Comparison of ENCODE assay signal across 12 cellular contexts in the genomic region with DNA sequence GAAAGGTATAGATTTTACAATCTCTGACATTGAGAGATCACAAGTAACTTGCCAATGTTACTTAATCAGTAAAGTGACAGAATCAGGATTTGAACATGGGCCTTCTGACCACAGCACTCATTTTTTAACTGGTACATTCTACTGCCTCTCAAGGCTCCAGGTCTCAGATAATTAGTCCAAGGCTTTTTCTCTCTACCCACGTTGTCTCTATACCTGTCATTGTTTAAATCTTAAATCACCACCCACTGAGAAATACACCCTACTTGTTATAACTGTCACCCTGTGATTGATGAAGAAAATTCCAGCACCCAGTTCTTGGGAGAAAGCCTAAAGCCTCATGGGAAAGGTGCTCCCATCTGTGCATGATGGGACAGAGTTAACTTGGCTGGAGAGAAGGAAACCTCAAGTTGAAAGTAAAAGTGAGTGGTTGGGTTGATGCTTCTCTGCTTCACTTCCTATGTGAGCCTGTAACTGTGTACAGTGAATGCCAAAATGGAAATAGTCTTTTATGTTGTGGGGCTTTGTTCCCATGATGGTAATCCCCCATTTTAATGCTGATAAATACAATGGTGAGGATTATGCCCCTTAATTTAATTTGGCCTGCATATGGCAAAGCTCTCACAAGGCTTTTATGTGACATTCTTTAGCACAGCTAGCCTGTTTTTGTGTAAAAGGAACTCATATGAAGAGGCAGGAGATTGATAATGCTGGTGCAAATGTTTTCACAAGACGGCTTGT.
DNase-seq lines count a peak whose midpoint lies in the region; ATAC-seq and TF ChIP-seq lines count a peak whose summit lies in the region.
"Had no signal": no experiment of that assay in that cellular context is flagged by ENCODE, and none has a peak within 500 bp of the region (broad histone marks: within the 10 kb centered on the region; RNA-seq: fewer than 3 reads in every experiment).

No MANE protein-coding gene starts in this region.

- CTCF ChIA-PET in AG04450 (lab: Charles Lee), result no interaction called here

- H3K27me3 Mint-ChIP-seq in naive thymus-derived CD8-positive, alpha-beta T cell, result peaks cover 7 to 15% (median 9%) of the 10 kb centered on the region in 5 donors
- H3K27me3 Mint-ChIP-seq: naive B cell had no signal

- ATAC-seq in GM21515 (IDR thresholded peaks at IDR 0.05; ENCODE audit: unreplicated experiment) (peak; percentile 86), HG03571 (IDR thresholded peaks at IDR 0.05; ENCODE audit: unreplicated experiment) (peak; percentile 66), foreskin keratinocyte (peak; percentile 8)
- ATAC-seq in naive thymus-derived CD8-positive, alpha-beta T cell, result no peak

- TF ChIP-seq CTCF in AG04450 (IDR thresholded peaks at IDR 0.05; ENCODE audit: low read depth, low read length), result no peak
- no peak for TF ChIP-seq CTCF in foreskin keratinocyte (conservative IDR thresholded peaks at IDR 0.05)

- DNase-seq in AG04450 (ENCODE audit: low read depth, low spot score) (no peak), foreskin keratinocyte (peak in 1 of 2 donors; percentile 12), superior temporal gyrus (ENCODE audit: extremely low spot score) (no peak), LoVo (ENCODE audit: low spot score) (no peak), ecto neural progenitor cell (ENCODE audit: low spot score) (no peak)
- no peak for DNase-seq in naive thymus-derived CD8-positive, alpha-beta T cell
- DNase-seq: activated CD4-positive, alpha-beta memory T cell treated with anti-CD3 and anti-CD28 coated beads, Interleukin-2, amount 10 ng/mL, durations not matched to agents 7 days and 5 days; effector CD8-positive, alpha-beta T cell; naive B cell; NCI-H345 had no signal

- peaks cover 5% of the 10 kb centered on the region for H3K4me1 ChIP-seq in foreskin keratinocyte

- peak overlapping the region; percentile 33 for H3K27ac ChIP-seq in AG04450 (ENCODE audit: low read depth, low read length)
- H3K27ac ChIP-seq in foreskin keratinocyte, result no peak overlapping the region

- POLR2A ChIA-PET in AG04450 (lab: Yijun Ruan, JAX), result no interaction called here
- POLR2A ChIA-PET in naive thymus-derived CD8-positive, alpha-beta T cell (lab: Charles Lee), result no interaction called here

- H3K4me1 Mint-ChIP-seq in naive thymus-derived CD8-positive, alpha-beta T cell, result peaks cover 0 to 9% (median 2%) of the 10 kb centered on the region in 4 donors
- H3K4me1 Mint-ChIP-seq: activated CD4-positive, alpha-beta memory T cell treated with anti-CD3 and anti-CD28 coated beads, Interleukin-2, amount 10 ng/mL, durations not matched to agents 7 days and 5 days; naive B cell had no signal

- no peak overlapping the region for H3K4me3 Mint-ChIP-seq in naive thymus-derived CD8-positive, alpha-beta T cell
- H3K4me3 Mint-ChIP-seq: activated CD4-positive, alpha-beta memory T cell treated with anti-CD3 and anti-CD28 coated beads, Interleukin-2, amount 10 ng/mL, durations not matched to agents 7 days and 5 days; naive B cell had no signal

- H3K27me3 ChIP-seq in AG04450 (ENCODE audit: control insufficient read depth, insufficient read depth, low read length), result no peaks in the 10 kb centered on the region
- H3K27me3 ChIP-seq in foreskin keratinocyte, result no peaks in the 10 kb centered on the region

- H3K4me3 ChIP-seq in AG04450 (ENCODE audit: low read depth, low read length), result no peak overlapping the region

- H3K36me3 Mint-ChIP-seq in naive thymus-derived CD8-positive, alpha-beta T cell, result no peaks in the 10 kb centered on the region
- H3K36me3 Mint-ChIP-seq: naive B cell had no signal

- H3K27ac Mint-ChIP-seq in naive thymus-derived CD8-positive, alpha-beta T cell, result no peak overlapping the region
- H3K27ac Mint-ChIP-seq: activated CD4-positive, alpha-beta memory T cell treated with anti-CD3 and anti-CD28 coated beads, Interleukin-2, amount 10 ng/mL, durations not matched to agents 7 days and 5 days; naive B cell had no signal

- H3K9me3 ChIP-seq in AG04450 (ENCODE audit: control insufficient read depth, insufficient read depth, low read length), result no peaks in the 10 kb centered on the region

- no peaks in the 10 kb centered on the region for H3K9me3 Mint-ChIP-seq in naive thymus-derived CD8-positive, alpha-beta T cell
- H3K9me3 Mint-ChIP-seq: activated CD4-positive, alpha-beta memory T cell treated with anti-CD3 and anti-CD28 coated beads, Interleukin-2, amount 10 ng/mL, durations not matched to agents 7 days and 5 days; naive B cell had no signal

Comparison
In these comparisons a context has a peak if more than half of its experiments do, and no peak if none do; other contexts are left out.
1. ATAC-seq: peak in GM21515 (single experiment), HG03571 (single experiment) and foreskin keratinocyte (single experiment); none in naive thymus-derived CD8-positive, alpha-beta T cell (0 of 2).